ENCODE assay signal across 1 cellular context in the genomic region with DNA sequence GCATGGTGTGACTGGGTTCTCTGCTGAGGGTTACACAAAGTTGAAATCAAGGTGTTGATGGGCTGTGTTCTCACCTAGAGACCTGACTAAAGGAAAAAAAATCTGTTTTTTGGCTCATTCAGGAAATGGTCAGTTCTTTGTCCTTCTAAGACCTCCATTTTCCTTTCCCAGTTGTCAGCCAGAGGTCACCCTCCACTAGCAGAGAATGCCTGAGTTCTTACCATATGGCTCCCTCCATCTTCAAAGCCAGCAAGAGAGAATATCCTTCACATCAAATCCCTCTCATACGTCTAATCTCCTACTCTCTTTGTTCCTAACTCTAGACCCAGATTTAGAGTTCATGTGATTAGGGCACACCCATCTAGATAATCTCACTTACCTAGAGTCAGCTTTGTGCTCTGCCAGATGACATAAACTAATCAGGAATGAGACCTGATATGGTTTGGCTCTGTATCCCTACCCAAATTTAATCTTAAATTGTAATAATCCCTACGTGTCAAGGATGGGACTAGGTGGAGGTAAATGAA.
TF ChIP-seq lines count a peak whose summit lies in the region.

No MANE protein-coding gene starts in this region.

TF ChIP-seq in GM23338, 12 proteins besides CTCF, POLR2A, EP300 and RAD21 (continued from another document):
- TF ChIP-seq, protein P1, sequence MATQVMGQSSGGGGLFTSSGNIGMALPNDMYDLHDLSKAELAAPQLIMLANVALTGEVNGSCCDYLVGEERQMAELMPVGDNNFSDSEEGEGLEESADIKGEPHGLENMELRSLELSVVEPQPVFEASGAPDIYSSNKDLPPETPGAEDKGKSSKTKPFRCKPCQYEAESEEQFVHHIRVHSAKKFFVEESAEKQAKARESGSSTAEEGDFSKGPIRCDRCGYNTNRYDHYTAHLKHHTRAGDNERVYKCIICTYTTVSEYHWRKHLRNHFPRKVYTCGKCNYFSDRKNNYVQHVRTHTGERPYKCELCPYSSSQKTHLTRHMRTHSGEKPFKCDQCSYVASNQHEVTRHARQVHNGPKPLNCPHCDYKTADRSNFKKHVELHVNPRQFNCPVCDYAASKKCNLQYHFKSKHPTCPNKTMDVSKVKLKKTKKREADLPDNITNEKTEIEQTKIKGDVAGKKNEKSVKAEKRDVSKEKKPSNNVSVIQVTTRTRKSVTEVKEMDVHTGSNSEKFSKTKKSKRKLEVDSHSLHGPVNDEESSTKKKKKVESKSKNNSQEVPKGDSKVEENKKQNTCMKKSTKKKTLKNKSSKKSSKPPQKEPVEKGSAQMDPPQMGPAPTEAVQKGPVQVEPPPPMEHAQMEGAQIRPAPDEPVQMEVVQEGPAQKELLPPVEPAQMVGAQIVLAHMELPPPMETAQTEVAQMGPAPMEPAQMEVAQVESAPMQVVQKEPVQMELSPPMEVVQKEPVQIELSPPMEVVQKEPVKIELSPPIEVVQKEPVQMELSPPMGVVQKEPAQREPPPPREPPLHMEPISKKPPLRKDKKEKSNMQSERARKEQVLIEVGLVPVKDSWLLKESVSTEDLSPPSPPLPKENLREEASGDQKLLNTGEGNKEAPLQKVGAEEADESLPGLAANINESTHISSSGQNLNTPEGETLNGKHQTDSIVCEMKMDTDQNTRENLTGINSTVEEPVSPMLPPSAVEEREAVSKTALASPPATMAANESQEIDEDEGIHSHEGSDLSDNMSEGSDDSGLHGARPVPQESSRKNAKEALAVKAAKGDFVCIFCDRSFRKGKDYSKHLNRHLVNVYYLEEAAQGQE (IDR thresholded peaks at IDR 0.05; ENCODE audit: unreplicated experiment), result no peak
- TF ChIP-seq, protein P2, sequence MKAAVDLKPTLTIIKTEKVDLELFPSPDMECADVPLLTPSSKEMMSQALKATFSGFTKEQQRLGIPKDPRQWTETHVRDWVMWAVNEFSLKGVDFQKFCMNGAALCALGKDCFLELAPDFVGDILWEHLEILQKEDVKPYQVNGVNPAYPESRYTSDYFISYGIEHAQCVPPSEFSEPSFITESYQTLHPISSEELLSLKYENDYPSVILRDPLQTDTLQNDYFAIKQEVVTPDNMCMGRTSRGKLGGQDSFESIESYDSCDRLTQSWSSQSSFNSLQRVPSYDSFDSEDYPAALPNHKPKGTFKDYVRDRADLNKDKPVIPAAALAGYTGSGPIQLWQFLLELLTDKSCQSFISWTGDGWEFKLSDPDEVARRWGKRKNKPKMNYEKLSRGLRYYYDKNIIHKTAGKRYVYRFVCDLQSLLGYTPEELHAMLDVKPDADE (IDR thresholded peaks at IDR 0.05), result no peak
- TF ChIP-seq EZH2 (IDR thresholded peaks at IDR 0.05; ENCODE audit: low read depth, unreplicated experiment) (no peak), JUNB (IDR thresholded peaks at IDR 0.05; ENCODE audit: unreplicated experiment) (no peak)
- TF ChIP-seq, protein P3, sequence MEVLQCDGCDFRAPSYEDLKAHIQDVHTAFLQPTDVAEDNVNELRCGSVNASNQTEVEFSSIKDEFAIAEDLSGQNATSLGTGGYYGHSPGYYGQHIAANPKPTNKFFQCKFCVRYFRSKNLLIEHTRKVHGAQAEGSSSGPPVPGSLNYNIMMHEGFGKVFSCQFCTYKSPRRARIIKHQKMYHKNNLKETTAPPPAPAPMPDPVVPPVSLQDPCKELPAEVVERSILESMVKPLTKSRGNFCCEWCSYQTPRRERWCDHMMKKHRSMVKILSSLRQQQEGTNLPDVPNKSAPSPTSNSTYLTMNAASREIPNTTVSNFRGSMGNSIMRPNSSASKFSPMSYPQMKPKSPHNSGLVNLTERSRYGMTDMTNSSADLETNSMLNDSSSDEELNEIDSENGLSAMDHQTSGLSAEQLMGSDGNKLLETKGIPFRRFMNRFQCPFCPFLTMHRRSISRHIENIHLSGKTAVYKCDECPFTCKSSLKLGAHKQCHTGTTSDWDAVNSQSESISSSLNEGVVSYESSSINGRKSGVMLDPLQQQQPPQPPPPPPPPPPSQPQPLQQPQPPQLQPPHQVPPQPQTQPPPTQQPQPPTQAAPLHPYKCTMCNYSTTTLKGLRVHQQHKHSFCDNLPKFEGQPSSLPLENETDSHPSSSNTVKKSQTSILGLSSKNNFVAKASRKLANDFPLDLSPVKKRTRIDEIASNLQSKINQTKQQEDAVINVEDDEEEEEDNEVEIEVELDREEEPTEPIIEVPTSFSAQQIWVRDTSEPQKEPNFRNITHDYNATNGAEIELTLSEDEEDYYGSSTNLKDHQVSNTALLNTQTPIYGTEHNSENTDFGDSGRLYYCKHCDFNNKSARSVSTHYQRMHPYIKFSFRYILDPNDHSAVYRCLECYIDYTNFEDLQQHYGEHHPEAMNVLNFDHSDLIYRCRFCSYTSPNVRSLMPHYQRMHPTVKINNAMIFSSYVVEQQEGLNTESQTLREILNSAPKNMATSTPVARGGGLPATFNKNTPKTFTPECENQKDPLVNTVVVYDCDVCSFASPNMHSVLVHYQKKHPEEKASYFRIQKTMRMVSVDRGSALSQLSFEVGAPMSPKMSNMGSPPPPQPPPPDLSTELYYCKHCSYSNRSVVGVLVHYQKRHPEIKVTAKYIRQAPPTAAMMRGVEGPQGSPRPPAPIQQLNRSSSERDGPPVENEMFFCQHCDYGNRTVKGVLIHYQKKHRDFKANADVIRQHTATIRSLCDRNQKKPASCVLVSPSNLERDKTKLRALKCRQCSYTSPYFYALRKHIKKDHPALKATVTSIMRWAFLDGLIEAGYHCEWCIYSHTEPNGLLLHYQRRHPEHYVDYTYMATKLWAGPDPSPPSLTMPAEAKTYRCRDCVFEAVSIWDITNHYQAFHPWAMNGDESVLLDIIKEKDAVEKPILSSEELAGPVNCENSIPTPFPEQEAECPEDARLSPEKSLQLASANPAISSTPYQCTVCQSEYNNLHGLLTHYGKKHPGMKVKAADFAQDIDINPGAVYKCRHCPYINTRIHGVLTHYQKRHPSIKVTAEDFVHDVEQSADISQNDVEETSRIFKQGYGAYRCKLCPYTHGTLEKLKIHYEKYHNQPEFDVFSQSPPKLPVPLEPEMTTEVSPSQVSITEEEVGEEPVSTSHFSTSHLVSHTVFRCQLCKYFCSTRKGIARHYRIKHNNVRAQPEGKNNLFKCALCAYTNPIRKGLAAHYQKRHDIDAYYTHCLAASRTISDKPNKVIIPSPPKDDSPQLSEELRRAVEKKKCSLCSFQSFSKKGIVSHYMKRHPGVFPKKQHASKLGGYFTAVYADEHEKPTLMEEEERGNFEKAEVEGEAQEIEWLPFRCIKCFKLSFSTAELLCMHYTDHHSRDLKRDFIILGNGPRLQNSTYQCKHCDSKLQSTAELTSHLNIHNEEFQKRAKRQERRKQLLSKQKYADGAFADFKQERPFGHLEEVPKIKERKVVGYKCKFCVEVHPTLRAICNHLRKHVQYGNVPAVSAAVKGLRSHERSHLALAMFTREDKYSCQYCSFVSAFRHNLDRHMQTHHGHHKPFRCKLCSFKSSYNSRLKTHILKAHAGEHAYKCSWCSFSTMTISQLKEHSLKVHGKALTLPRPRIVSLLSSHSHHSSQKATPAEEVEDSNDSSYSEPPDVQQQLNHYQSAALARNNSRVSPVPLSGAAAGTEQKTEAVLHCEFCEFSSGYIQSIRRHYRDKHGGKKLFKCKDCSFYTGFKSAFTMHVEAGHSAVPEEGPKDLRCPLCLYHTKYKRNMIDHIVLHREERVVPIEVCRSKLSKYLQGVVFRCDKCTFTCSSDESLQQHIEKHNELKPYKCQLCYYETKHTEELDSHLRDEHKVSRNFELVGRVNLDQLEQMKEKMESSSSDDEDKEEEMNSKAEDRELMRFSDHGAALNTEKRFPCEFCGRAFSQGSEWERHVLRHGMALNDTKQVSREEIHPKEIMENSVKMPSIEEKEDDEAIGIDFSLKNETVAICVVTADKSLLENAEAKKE (CRISPR knock-in tag; IDR thresholded peaks at IDR 0.05), result no peak
